Comparison of ENCODE assay signal across 8 cellular contexts in the genomic region with DNA sequence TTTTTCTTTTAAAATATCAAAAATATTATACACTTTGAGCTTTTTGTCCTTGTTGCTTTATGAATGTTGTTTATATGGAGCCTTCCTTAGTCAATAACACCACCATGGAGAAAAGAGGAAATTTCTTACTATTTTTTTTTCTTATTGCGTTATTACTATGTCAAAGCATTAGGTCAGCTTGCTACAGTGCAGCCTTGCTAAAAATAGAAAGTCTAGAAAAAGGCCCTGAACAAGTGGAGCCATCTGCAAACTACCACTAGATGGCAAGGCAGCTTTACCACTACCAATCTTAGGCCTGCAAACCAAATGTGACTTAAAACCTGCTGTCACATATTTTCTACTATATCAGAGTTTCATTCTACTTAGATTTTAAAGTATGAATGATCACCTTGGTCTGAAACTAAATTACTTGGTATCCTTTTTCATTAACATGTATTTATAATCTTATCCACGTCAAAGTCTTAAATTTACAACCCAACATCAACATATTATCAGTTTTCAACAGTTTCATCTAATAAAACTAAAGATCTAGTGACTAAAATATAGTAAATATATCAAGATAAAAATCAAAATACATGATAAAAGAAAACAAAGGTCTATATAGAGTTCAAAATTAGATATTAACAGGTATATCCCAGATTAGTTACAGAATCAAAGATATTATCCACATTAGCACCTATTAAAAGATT.
DNase-seq lines count a peak whose midpoint lies in the region; ATAC-seq and TF ChIP-seq lines count a peak whose summit lies in the region.

No MANE protein-coding gene starts in this region.

- no peak overlapping the region for H3K4me3 ChIP-seq in AG10803 (ENCODE audit: low read length)

- DNase-seq in AG10803 (ENCODE audit: low read depth) (peak; percentile 90), M059J (ENCODE audit: low read depth) (peak; percentile 74), RWPE1 (ENCODE audit: low spot score) (peak; percentile 70), brain pericyte (ENCODE audit: low read depth, low spot score) (peak; percentile 50), iPS-NIHi7 (ENCODE audit: extremely low spot score) (peak; percentile 68)
- peak; percentile 1 for DNase-seq in stimulated activated CD8-positive, alpha-beta memory T cell treated with anti-CD3 and anti-CD28 coated beads, Interleukin-12 subunit alpha, Interleukin-12 subunit beta, amount 100 ng/mL, for 1 hour (ENCODE audit: low read depth)

- TF ChIP-seq CTCF in AG10803 (conservative IDR thresholded peaks at IDR 0.05; ENCODE audit: low read length), result peak; percentile 97
- peak; percentile 71 for TF ChIP-seq CTCF in GM12874 (IDR thresholded peaks at IDR 0.05; ENCODE audit: insufficient read depth, low read depth, low read length)
- TF ChIP-seq CTCF in RWPE1 (conservative IDR thresholded peaks at IDR 0.05; ENCODE audit: low read depth), result peak; percentile 96

- POLR2A ChIA-PET in RWPE1 (lab: Yijun Ruan, JAX; ENCODE audit: low non-redundant PET), result no interaction called here

- ATAC-seq in HG02571 (IDR thresholded peaks at IDR 0.05; ENCODE audit: unreplicated experiment), result peak; percentile 99

- CTCF ChIA-PET in RWPE1 (lab: Yijun Ruan, JAX), result interaction anchor here (0.5 to 1.7 kb wide), 16 partner anchors 15 to 1091 kb away, joined by 3 to 13 read pairs (median 3); a partner anchor contains a TSS

- no peak overlapping the region for H3K27ac ChIP-seq in RWPE1

Comparison
In these comparisons a context has a peak if more than half of its experiments do, and no peak if none do; other contexts are left out.
1. DNase-seq: peak in every context shown above with its lines; median percentile 90 in AG10803; 74 in M059J; 70 in RWPE1; 68 in iPS-NIHi7; 50 in brain pericyte; 1 in stimulated activated CD8-positive, alpha-beta memory T cell treated with anti-CD3 and anti-CD28 coated beads, Interleukin-12 subunit alpha, Interleukin-12 subunit beta, amount 100 ng/mL, for 1 hour.